Comparison of ENCODE assay signal across 15 cellular contexts in the genomic region with DNA sequence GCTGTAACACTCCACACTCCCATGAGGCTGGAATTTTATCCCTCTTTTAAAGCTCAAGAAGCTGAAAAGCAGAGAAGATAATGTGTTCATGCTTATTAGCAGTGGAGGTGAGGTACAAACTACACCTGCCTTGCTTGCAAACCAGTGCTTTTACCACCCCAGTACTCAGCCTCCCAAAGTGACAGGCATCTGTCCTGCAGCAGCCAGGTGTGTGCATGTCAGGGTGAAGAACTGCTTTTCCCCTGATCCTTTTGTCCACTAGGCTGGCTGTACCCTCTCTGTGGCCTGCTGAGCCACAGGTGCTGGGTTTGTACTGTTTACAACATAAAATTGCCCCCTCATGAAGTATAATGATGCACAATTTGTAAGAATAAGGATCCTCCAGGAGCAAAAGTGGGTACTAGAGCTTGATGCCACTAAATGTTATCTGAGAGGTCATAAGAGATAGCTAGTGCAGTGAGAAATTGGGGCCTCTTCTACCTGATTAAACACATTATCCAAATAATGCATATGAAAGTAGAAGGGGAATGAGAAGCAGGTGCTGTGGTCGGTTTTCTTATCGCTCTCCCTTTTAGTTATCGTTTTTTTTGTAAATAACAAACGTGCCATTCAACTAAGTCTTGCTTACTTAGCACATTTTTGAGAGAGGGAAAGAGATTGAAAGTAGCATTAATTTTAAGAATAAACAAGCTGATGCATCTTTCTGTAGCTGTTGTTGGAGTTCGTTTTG. TPM values are rescaled to one million over a fixed set of nuclear protein-coding genes. Genes with fewer than 3 reads are reported as not detected.
A peak's percentile ranks its signal among the peaks of the same experiment; 100 is the strongest.
DNase-seq lines count a peak whose midpoint lies in the region; ATAC-seq, FAIRE-seq and TF ChIP-seq lines count a peak whose summit lies in the region.
"Had no signal": no experiment of that assay in that cellular context is flagged by ENCODE, and none has a peak within 500 bp of the region (broad histone marks: within the 10 kb centered on the region; RNA-seq: fewer than 3 reads in every experiment).

No MANE protein-coding gene starts in this region.

- no peaks in the 10 kb centered on the region for H3K36me3 Mint-ChIP-seq in osteocyte (ENCODE audit: unreplicated experiment)

- intact Hi-C loops in HepG2 (cut with micrococcal nuclease; ENCODE audit: unreplicated experiment): loop anchor here (5.0 kb wide), 1 partner anchor 199 kb away; no protein-coding TSS in a partner anchor
- intact Hi-C loops in right lobe of liver (cut with DNase I): no loop called here

- 1% methylated on average over 5 of the region's 5 CpGs for WGBS in HepG2 (ENCODE audit: low lambda C conversion rate)
- 21% methylated on average over 5 of the region's 5 CpGs for WGBS in right lobe of liver (ENCODE audit: insufficient coverage, low coverage, low lambda C conversion rate, missing lambda C conversion rate)
- 38% methylated on average over 5 of the region's 5 CpGs for WGBS in hepatocyte (ENCODE audit: low lambda C conversion rate, missing lambda C conversion rate)
- WGBS in tibial nerve, 2 donors: 18 to 20% methylated on average over 5 of the region's 5 CpGs

- CTCF ChIA-PET in HepG2 (lab: Yijun Ruan, JAX; ENCODE audit: low intra/inter-chr PET ratio, low total read pairs): no interaction called here

- TF ChIP-seq RAD21 in HepG2 (CRISPR knock-in tag; IDR thresholded peaks at IDR 0.05): no peak

- H3K27me3 ChIP-seq in HepG2 (ENCODE audit: control insufficient read depth in 1 of 2, insufficient read depth in 2 of 2, low read length in 2 of 2) (no peaks in the 10 kb centered on the region), right lobe of liver (no peaks in the 10 kb centered on the region), hepatocyte (no peaks in the 10 kb centered on the region), tibial nerve (no peaks in the 10 kb centered on the region)
- H3K27me3 ChIP-seq: dorsolateral prefrontal cortex, stomach had no signal

- H3K9me3 Mint-ChIP-seq in osteocyte (ENCODE audit: unreplicated experiment): peaks cover 4% of the 10 kb centered on the region

- ATAC-seq in HepG2 (peak; percentile 60), right lobe of liver (no peak), HG03095 (IDR thresholded peaks at IDR 0.05; ENCODE audit: unreplicated experiment) (no peak)

- H3K4me2 ChIP-seq in HepG2 (ENCODE audit: low read depth, low read length): no peak overlapping the region; the same call in 1 of the 2 replicates
- H3K4me2 ChIP-seq in hepatocyte: peak overlapping the region; percentile 11

- H3K4me3 ChIP-seq in HepG2 (replicated peaks in 1 of 3; ENCODE audit: insufficient read depth in 1 of 3, low read depth in 2 of 3, low read length in 3 of 3) (no peak overlapping the region), right lobe of liver (no peak overlapping the region), hepatocyte (no peak overlapping the region), tibial nerve (peak overlapping the region in 1 of 4 donors; percentile 6)
- H3K4me3 ChIP-seq: lower lobe of right lung, stomach had no signal

- TF ChIP-seq CTCF in HepG2 (CRISPR knock-in tag; IDR thresholded peaks at IDR 0.05) (no peak), right lobe of liver (IDR thresholded peaks at IDR 0.05) (no peak), hepatocyte (IDR thresholded peaks at IDR 0.05; ENCODE audit: poor library complexity) (no peak), osteocyte (IDR thresholded peaks at IDR 0.05) (no peak), tibial nerve (IDR thresholded peaks at IDR 0.05) (no peak)

- no peak overlapping the region for H3K27ac ChIP-seq in HepG2 (ENCODE audit: extremely low read length, insufficient read depth, low read length)
- H3K27ac ChIP-seq in right lobe of liver: no peak overlapping the region
- no peak overlapping the region for H3K27ac ChIP-seq in hepatocyte
- H3K27ac ChIP-seq in tibial nerve: no peak overlapping the region
- H3K27ac ChIP-seq: dorsolateral prefrontal cortex, lower lobe of right lung, stomach had no signal

- no peak for TF ChIP-seq POLR2A in HepG2 (IDR thresholded peaks at IDR 0.05; ENCODE audit: insufficient read depth in 1 of 2, low read depth in 2 of 2, low read length in 2 of 2)
- no peak for TF ChIP-seq POLR2A in right lobe of liver (IDR thresholded peaks at IDR 0.05)
- no peak for TF ChIP-seq POLR2A in tibial nerve (IDR thresholded peaks at IDR 0.05)

- H3K9me2 ChIP-seq in hepatocyte (replicated peaks; ENCODE audit: insufficient read depth): no peaks in the 10 kb centered on the region

- DNase-seq in HepG2 (ENCODE audit: low spot score) (no peak), right lobe of liver (no peak), NCI-H526 (lab: John Stamatoyannopoulos, UW) (peak; percentile 52 to 59), hepatocyte (ENCODE audit: low spot score) (no peak), SIG-M5 treated with dmso at 0.1 percent for 504 hours (lab: John Stamatoyannopoulos, UW; ENCODE audit: unreplicated experiment) (no peak), osteocyte (ENCODE audit: extremely low spot score, unreplicated experiment) (no peak), tibial nerve (ENCODE audit: low spot score in 2 of 2) (no peak)
- DNase-seq: activated CD4-positive, alpha-beta T cell treated with anti-CD3 and anti-CD28 coated beads, Interleukin-2, amount 50 U/mL, for 4 hours; dorsolateral prefrontal cortex; lower lobe of right lung; SIG-M5; stomach had no signal

- TF ChIP-seq EP300 in HepG2 (IDR thresholded peaks at IDR 0.05; ENCODE audit: low read depth in 2 of 2, low read length in 2 of 2) (no peak), HepG2 (CRISPR knock-in tag; IDR thresholded peaks at IDR 0.05; ENCODE audit: borderline replicate concordance) (no peak), tibial nerve (IDR thresholded peaks at IDR 0.05) (no peak)

- no peak overlapping the region for H3K4me3 Mint-ChIP-seq in osteocyte (ENCODE audit: unreplicated experiment)

- in situ Hi-C loops in HepG2 (cut with HindIII; ENCODE audit: extremely low pct_ligation_motif_present, low pct_unique_long_range_greater_than_20kb): no loop called here

- H2AFZ ChIP-seq in HepG2 (ENCODE audit: low read length) (peak overlapping the region; percentile 21), hepatocyte (no peak overlapping the region)

- FAIRE-seq in HepG2 (lab: Jason Lieb, UNC): no peak
- FAIRE-seq: D721Med had no signal

- no peak overlapping the region for H3K9ac ChIP-seq in HepG2 (ENCODE audit: insufficient read depth, low read depth, low read length)

- H3K27ac Mint-ChIP-seq in osteocyte (ENCODE audit: unreplicated experiment): no peak overlapping the region

- POLR2A ChIA-PET in HepG2 (lab: Yijun Ruan, JAX): no interaction called here

- H3K4me1 Mint-ChIP-seq in osteocyte (ENCODE audit: unreplicated experiment): peaks cover 3% of the 10 kb centered on the region

- H3K4me1 ChIP-seq in HepG2 (ENCODE audit: insufficient read depth, low read length) (no peaks in the 10 kb centered on the region), right lobe of liver (no peaks in the 10 kb centered on the region), hepatocyte (ENCODE audit: insufficient read depth) (peaks cover 4% of the 10 kb centered on the region), tibial nerve (peaks cover 0 to 14% (median 1%) of the 10 kb centered on the region in 4 donors)

- peaks cover 30% of the 10 kb centered on the region for H3K27me3 Mint-ChIP-seq in osteocyte (ENCODE audit: unreplicated experiment)

- H3K36me3 ChIP-seq in HepG2 (replicated peaks in 1 of 2; ENCODE audit: control insufficient read depth in 1 of 2, insufficient read depth in 2 of 2, low read length in 2 of 2): no peaks in the 10 kb centered on the region
- no peaks in the 10 kb centered on the region for H3K36me3 ChIP-seq in right lobe of liver
- no peaks in the 10 kb centered on the region for H3K36me3 ChIP-seq in hepatocyte (replicated peaks; ENCODE audit: insufficient read depth, low read depth)
- no peaks in the 10 kb centered on the region for H3K36me3 ChIP-seq in tibial nerve
- H3K36me3 ChIP-seq: lower lobe of right lung, stomach had no signal

- no peaks in the 10 kb centered on the region for H4K20me1 ChIP-seq in HepG2 (ENCODE audit: insufficient read depth, low read length)
- no peaks in the 10 kb centered on the region for H4K20me1 ChIP-seq in hepatocyte (ENCODE audit: insufficient read depth, poor library complexity, severe bottlenecking)

- H3K9me3 ChIP-seq in HepG2 (ENCODE audit: low read length) (no peaks in the 10 kb centered on the region), right lobe of liver (no peaks in the 10 kb centered on the region), hepatocyte (ENCODE audit: low read depth) (no peaks in the 10 kb centered on the region), tibial nerve (no peaks in the 10 kb centered on the region)
- H3K9me3 ChIP-seq: lower lobe of right lung, stomach had no signal

- H3K79me2 ChIP-seq in HepG2 (ENCODE audit: insufficient read depth, low read length): no peaks in the 10 kb centered on the region
- no peaks in the 10 kb centered on the region for H3K79me2 ChIP-seq in hepatocyte

- no TSS peak for BruUV-seq in HepG2 (replicated peaks; lab: Mats Ljungman, UMichigan)

TF ChIP-seq in HepG2, 621 proteins besides CTCF, POLR2A, EP300 and RAD21 (continues in another document):
- TF ChIP-seq PRPF4 (IDR thresholded peaks at IDR 0.05; ENCODE audit: low read depth, low read length, poor library complexity, severe bottlenecking): no peak

RNA-seq across cellular contexts. Expression of a gene that starts 39.2 kb away (rescaled TPM):
- total RNA-seq in HepG2 (2016; rRNA removed; fragmentation: Illumina TruSeq; extraction: Trizol): not detected in 2 replicates
- 0.09 TPM in 1 of 2 replicates, not detected in the other for total RNA-seq in HepG2 (2016; cell fraction: cytosol; rRNA removed; fragmentation: Illumina TruSeq; extraction: Trizol; ENCODE audit: low read depth)
- not detected in 2 replicates for total RNA-seq in HepG2 (2016; cell fraction: insoluble cytoplasmic fraction; rRNA removed; fragmentation: Illumina TruSeq; extraction: Trizol)
- total RNA-seq in HepG2 (2016; cell fraction: membrane; rRNA removed; fragmentation: Illumina TruSeq; extraction: Trizol): not detected in 2 replicates
- total RNA-seq in HepG2 (2016; cell fraction: nucleus; rRNA removed; fragmentation: Illumina TruSeq; extraction: Trizol): not detected in 2 replicates
- not detected in 2 replicates for polyA plus RNA-seq in HepG2 (2011; rRNA removed)
- polyA plus RNA-seq in HepG2 (2011; cell fraction: cytosol; rRNA removed): not detected in 2 replicates
- not detected in 2 replicates for polyA plus RNA-seq in HepG2 (2011; cell fraction: nucleus; rRNA removed)
- not detected in 2 replicates for polyA plus RNA-seq in HepG2 (2012)
- polyA plus RNA-seq in HepG2 (2016; cell fraction: cytosol; fragmentation: Illumina TruSeq; extraction: Trizol; ENCODE audit: low read depth): not detected in 2 replicates
- not detected in 2 replicates for polyA plus RNA-seq in HepG2 (2016; cell fraction: insoluble cytoplasmic fraction; fragmentation: Illumina TruSeq; extraction: Trizol; ENCODE audit: low read depth)
- polyA plus RNA-seq in HepG2 (2016; cell fraction: membrane; fragmentation: Illumina TruSeq; extraction: Trizol; ENCODE audit: low read depth): not detected in 2 replicates
- not detected in 2 replicates for polyA plus RNA-seq in HepG2 (2016; cell fraction: nucleus; fragmentation: Illumina TruSeq; extraction: Trizol; ENCODE audit: insufficient read depth, low read depth)
- polyA minus RNA-seq in HepG2 (2011; rRNA and poly(A)+ RNA removed; ENCODE audit: low replicate concordance): not detected in 2 replicates
- not detected in 2 replicates for polyA minus RNA-seq in HepG2 (2011; cell fraction: cytosol; rRNA and poly(A)+ RNA removed)
- polyA minus RNA-seq in HepG2 (2011; cell fraction: nucleus; rRNA and poly(A)+ RNA removed): 0.25 and 0.26 TPM in 2 replicates
- total RNA-seq in right lobe of liver: not detected
- 0.13 and 0.16 TPM in 2 replicates for total RNA-seq in hepatocyte
- polyA plus RNA-seq in hepatocyte: not detected in 2 replicates
- not detected in 2 replicates for total RNA-seq in osteocyte
- not detected for total RNA-seq in tibial nerve
- total RNA-seq: lower lobe of right lung had no signal
- polyA plus RNA-seq: neural cell had no signal

Comparison
In these comparisons a context has a peak if more than half of its experiments do, and no peak if none do; other contexts are left out.
1. DNase-seq: peak in NCI-H526 (2 of 2); none in HepG2 (single experiment), right lobe of liver (0 of 3), hepatocyte (single experiment), SIG-M5 treated with dmso at 0.1 percent for 504 hours (single experiment), osteocyte (single experiment) and tibial nerve (0 of 2).